Comparison of ENCODE assay signal across 1 cellular context in genomic region chr1:64392109-64392508, GRCh38.
TF ChIP-seq lines count a peak whose summit lies in the region.

No MANE protein-coding gene starts in this region.

TF ChIP-seq in SK-N-SH treated with all-trans-retinoic acid at 6 μM for 48 hours, 23 proteins besides CTCF, POLR2A, EP300 and RAD21 (continued from another document):
- no peak for TF ChIP-seq CSRNP3 (CRISPR knock-in tag; IDR thresholded peaks at IDR 0.05)
- TF ChIP-seq ZNF70 (CRISPR knock-in tag; IDR thresholded peaks at IDR 0.05), result no peak
